ENCODE assay signal across 33 cellular contexts in the genomic region with DNA sequence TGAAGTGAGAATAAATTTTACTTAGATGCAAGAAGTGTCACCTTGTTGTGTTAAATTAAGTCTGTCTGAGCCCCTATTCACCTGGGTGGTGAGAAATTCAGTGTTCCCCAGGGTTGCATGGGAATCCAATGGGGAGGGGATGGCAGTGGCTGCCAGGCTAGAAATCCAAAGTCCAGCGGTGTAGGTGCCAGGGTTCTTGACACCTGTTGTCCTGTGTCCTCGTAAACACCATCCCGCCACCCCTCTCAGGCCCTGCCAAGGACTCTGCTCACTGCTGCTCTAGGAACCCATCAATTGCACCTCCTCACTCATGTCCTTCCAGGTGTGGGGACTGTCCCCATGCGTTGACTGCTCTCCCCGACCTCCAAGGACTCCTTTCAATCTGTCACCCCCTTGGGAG. TPM values are rescaled to one million over a fixed set of nuclear protein-coding genes. Genes with fewer than 3 reads are reported as not detected.
"Had no signal": no experiment of that assay in that cellular context is flagged by ENCODE, and none has a peak within 500 bp of the region (broad histone marks: within the 10 kb centered on the region; RNA-seq: fewer than 3 reads in every experiment).

No MANE protein-coding gene starts in this region.

- H3K9me3 ChIP-seq: colonic mucosa, esophagus squamous epithelium, gastrocnemius medialis, heart right ventricle, left lung, lower lobe of right lung, mucosa of descending colon had no signal

- FAIRE-seq: endometrium, kidney had no signal

- ATAC-seq: effector memory CD8-positive, alpha-beta T cell; esophagus mucosa; gastrocnemius medialis; heart right ventricle; left colon; left lung; left ventricle myocardium superior; lower lobe of right lung; mucosa of descending colon had no signal

- DNase-seq: colonic mucosa; cortex of kidney; effector CD8-positive, alpha-beta T cell; effector memory CD8-positive, alpha-beta T cell; endodermal cell; erythroblast; esophagus squamous epithelium; foreskin melanocyte; gastrocnemius medialis; glutamatergic neuron; head of caudate nucleus; heart right ventricle; hippocampal formation; islet precursor cell; kidney; kidney glomerular epithelial cell; left colon; left lung; left ventricle myocardium superior; lower lobe of right lung; mesenchymal stem cell; mucosa of descending colon had no signal

- H3K27me3 ChIP-seq: colonic mucosa, gastrocnemius medialis, left lung had no signal

- H3K36me3 ChIP-seq: colonic mucosa, esophagus squamous epithelium, gastrocnemius medialis, heart right ventricle, left lung, lower lobe of right lung had no signal

- H3K27ac ChIP-seq: colonic mucosa, epithelial cell of prostate, esophagus squamous epithelium, gastrocnemius medialis, heart right ventricle, left lung, lower lobe of right lung had no signal

- H3K4me1 ChIP-seq: colonic mucosa, esophagus squamous epithelium, gastrocnemius medialis, heart right ventricle, left lung, lower lobe of right lung had no signal

- H3K4me3 ChIP-seq: colonic mucosa, esophagus squamous epithelium, gastrocnemius medialis, heart right ventricle, left lung, lower lobe of right lung, mucosa of descending colon had no signal

RNA-seq across cellular contexts. Expression of gene CACNG5, which starts 58.9 kb away (rescaled TPM):
- total RNA-seq: chondrocyte, dermis microvascular lymphatic vessel endothelial cell, esophagus mucosa, esophagus squamous epithelium, gastrocnemius medialis, glomerular endothelial cell, heart right ventricle, kidney, left colon, left lung, left ventricle myocardium superior, lower leg skin, lower lobe of right lung, lung microvascular endothelial cell, mesenteric fat pad, mesothelial cell of epicardium, myocyte had no signal
- polyA plus RNA-seq: heart right ventricle had no signal
